1 cellular context compared by ENCODE assay signal in genomic region chr22:24088796-24089195, GRCh38.
TF ChIP-seq lines count a peak whose summit lies in the region.

No MANE protein-coding gene starts in this region.

TF ChIP-seq in IMR-90, 13 proteins besides CTCF, POLR2A, EP300 and RAD21 (continued from another document):
- TF ChIP-seq USF2 (IDR thresholded peaks at IDR 0.05; ENCODE audit: low read depth, low read length): no peak
- no peak for TF ChIP-seq CEBPB (IDR thresholded peaks at IDR 0.05; ENCODE audit: low read depth, low read length)
- no peak for TF ChIP-seq CHD1 (IDR thresholded peaks at IDR 0.05; ENCODE audit: low read depth, low read length)
- no peak for TF ChIP-seq MAZ (IDR thresholded peaks at IDR 0.05; ENCODE audit: borderline replicate concordance, low read depth, low read length)
- no peak for TF ChIP-seq BHLHE40 (IDR thresholded peaks at IDR 0.05; ENCODE audit: low read depth, low read length)
- no peak for TF ChIP-seq SMC3 (IDR thresholded peaks at IDR 0.05; ENCODE audit: low read depth, low read length)
- TF ChIP-seq FOS (IDR thresholded peaks at IDR 0.05; ENCODE audit: low read depth, low read length): no peak
- TF ChIP-seq, protein P1, sequence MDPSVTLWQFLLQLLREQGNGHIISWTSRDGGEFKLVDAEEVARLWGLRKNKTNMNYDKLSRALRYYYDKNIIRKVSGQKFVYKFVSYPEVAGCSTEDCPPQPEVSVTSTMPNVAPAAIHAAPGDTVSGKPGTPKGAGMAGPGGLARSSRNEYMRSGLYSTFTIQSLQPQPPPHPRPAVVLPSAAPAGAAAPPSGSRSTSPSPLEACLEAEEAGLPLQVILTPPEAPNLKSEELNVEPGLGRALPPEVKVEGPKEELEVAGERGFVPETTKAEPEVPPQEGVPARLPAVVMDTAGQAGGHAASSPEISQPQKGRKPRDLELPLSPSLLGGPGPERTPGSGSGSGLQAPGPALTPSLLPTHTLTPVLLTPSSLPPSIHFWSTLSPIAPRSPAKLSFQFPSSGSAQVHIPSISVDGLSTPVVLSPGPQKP (IDR thresholded peaks at IDR 0.05; ENCODE audit: borderline replicate concordance, low read depth, low read length): no peak
- TF ChIP-seq RCOR1 (IDR thresholded peaks at IDR 0.05; ENCODE audit: insufficient replicate concordance, low read length): no peak
